ENCODE assay signal across 9 cellular contexts in genomic region chr7:91230100-91230499, GRCh38.
"Had no signal": no experiment of that assay in that cellular context is flagged by ENCODE, and none has a peak within 500 bp of the region (broad histone marks: within the 10 kb centered on the region; RNA-seq: fewer than 3 reads in every experiment).

No MANE protein-coding gene starts in this region.

- DNase-seq: GM23248, GOT3, H7, HFFc6 had no signal

- ATAC-seq: HCT116, HepG2, K562 had no signal

- H3K27ac ChIP-seq: GM23248, HL-60 had no signal

- H2AFZ ChIP-seq: GM23248 had no signal

- H3K4me3 ChIP-seq: GM23248, HAP-1, K562 had no signal

- H3K4me1 ChIP-seq: HAP-1 had no signal

- H3K36me3 ChIP-seq: HAP-1 had no signal

- H3K9ac ChIP-seq: GM23248 had no signal

- H3K9me3 ChIP-seq: HAP-1 had no signal
